Comparison of ENCODE assay signal across 8 cellular contexts in the genomic region with DNA sequence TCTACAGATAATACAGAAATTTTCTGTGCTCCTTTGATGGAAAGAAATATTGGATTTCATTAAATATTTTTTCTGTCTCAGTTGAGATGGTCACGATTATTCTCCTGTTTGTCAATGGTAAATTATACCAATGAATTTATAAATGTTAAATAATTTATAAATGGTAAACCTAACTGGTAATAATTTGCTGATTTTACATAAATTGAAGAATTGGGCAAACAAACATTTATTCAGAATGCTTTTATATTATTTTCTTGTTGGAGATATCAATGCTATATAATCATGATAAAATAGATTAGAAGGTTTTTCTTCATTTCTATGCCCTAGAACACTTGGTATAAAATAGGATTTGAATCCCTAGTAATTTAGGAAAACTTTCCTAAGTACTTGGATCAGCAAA.
"Had no signal": no experiment of that assay in that cellular context is flagged by ENCODE, and none has a peak within 500 bp of the region (broad histone marks: within the 10 kb centered on the region; RNA-seq: fewer than 3 reads in every experiment).

No MANE protein-coding gene starts in this region.

- H3K9me3 ChIP-seq: HAP-1 had no signal

- H3K27ac ChIP-seq: GM23248, HL-60 had no signal

- H2AFZ ChIP-seq: GM23248 had no signal

- ATAC-seq: HCT116 had no signal

- H3K36me3 ChIP-seq: HAP-1 had no signal

- DNase-seq: GM23248, GOT3, H7, HFFc6, KG1 had no signal

- H3K4me1 ChIP-seq: HAP-1 had no signal

- H3K4me3 ChIP-seq: GM23248, HAP-1 had no signal

- H3K9ac ChIP-seq: GM23248 had no signal
